1 cellular context compared by ENCODE assay signal in the genomic region with DNA sequence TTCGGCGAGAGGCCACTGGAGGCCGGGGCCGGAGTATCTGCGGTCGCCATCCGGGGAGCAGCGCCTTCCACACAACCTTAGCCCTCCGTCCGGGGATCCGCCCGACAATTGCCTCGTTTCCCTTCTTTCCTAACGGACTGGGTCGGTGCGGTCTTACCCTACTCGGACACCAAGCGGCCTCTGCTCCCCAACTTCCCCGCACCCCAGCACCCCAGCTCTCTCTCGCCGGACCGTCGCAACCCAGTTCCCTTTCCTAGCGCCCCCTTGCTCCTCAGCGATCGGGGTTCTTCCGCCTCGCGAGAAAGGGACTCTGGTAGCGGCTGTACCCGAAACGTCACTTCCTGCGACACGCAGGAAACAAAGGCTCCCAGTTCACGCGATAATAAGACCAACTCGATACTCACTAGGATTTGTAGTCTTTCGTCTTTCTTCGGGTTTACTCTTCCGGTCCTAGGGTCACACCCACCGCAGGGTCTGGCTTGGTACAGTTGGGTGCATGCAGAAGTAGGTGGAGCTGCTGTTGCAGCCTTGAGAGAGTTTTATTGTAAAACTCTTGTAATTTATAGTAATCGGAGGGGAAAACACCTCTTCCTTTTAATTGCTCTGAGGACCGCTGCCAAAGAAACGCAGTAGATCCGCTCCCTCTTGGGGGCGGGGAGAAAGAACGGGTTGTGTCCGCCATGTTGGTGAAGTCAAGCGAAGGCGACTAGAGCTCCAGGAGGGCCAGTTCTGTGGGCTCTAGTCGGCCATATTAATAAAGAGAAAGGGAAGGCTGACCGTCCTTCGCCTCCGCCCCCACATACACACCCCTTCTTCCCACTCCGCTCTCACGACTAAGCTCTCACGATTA.
TF ChIP-seq lines count a peak whose summit lies in the region.

A gene (plus strand): TSS at position 741 of the 850 bp plus-strand sequence. CDS start 209 bp downstream, outside the sequence.
A gene with protein sequence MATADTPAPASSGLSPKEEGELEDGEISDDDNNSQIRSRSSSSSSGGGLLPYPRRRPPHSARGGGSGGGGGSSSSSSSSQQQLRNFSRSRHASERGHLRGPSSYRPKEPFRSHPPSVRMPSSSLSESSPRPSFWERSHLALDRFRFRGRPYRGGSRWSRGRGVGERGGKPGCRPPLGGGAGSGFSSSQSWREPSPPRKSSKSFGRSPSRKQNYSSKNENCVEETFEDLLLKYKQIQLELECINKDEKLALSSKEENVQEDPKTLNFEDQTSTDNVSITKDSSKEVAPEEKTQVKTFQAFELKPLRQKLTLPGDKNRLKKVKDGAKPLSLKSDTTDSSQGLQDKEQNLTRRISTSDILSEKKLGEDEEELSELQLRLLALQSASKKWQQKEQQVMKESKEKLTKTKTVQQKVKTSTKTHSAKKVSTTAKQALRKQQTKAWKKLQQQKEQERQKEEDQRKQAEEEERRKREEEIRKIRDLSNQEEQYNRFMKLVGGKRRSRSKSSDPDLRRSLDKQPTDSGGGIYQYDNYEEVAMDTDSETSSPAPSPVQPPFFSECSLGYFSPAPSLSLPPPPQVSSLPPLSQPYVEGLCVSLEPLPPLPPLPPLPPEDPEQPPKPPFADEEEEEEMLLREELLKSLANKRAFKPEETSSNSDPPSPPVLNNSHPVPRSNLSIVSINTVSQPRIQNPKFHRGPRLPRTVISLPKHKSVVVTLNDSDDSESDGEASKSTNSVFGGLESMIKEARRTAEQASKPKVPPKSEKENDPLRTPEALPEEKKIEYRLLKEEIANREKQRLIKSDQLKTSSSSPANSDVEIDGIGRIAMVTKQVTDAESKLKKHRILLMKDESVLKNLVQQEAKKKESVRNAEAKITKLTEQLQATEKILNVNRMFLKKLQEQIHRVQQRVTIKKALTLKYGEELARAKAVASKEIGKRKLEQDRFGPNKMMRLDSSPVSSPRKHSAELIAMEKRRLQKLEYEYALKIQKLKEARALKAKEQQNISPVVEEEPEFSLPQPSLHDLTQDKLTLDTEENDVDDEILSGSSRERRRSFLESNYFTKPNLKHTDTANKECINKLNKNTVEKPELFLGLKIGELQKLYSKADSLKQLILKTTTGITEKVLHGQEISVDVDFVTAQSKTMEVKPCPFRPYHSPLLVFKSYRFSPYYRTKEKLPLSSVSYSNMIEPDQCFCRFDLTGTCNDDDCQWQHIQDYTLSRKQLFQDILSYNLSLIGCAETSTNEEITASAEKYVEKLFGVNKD (N-terminal part only) (minus strand): TSS at position 288 of the 850 bp plus-strand sequence. CDS start 238 bp downstream, at position 50.

TF ChIP-seq in HepG2, 621 proteins besides CTCF, POLR2A, EP300 and RAD21 (continued from another document):
- TF ChIP-seq, protein P1, sequence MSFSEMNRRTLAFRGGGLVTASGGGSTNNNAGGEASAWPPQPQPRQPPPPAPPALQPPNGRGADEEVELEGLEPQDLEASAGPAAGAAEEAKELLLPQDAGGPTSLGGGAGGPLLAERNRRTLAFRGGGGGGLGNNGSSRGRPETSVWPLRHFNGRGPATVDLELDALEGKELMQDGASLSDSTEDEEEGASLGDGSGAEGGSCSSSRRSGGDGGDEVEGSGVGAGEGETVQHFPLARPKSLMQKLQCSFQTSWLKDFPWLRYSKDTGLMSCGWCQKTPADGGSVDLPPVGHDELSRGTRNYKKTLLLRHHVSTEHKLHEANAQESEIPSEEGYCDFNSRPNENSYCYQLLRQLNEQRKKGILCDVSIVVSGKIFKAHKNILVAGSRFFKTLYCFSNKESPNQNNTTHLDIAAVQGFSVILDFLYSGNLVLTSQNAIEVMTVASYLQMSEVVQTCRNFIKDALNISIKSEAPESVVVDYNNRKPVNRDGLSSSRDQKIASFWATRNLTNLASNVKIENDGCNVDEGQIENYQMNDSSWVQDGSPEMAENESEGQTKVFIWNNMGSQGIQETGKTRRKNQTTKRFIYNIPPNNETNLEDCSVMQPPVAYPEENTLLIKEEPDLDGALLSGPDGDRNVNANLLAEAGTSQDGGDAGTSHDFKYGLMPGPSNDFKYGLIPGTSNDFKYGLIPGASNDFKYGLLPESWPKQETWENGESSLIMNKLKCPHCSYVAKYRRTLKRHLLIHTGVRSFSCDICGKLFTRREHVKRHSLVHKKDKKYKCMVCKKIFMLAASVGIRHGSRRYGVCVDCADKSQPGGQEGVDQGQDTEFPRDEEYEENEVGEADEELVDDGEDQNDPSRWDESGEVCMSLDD (CRISPR knock-in tag; IDR thresholded peaks at IDR 0.05; ENCODE audit: borderline replicate concordance) = peak; percentile 97
- TF ChIP-seq, protein P2, sequence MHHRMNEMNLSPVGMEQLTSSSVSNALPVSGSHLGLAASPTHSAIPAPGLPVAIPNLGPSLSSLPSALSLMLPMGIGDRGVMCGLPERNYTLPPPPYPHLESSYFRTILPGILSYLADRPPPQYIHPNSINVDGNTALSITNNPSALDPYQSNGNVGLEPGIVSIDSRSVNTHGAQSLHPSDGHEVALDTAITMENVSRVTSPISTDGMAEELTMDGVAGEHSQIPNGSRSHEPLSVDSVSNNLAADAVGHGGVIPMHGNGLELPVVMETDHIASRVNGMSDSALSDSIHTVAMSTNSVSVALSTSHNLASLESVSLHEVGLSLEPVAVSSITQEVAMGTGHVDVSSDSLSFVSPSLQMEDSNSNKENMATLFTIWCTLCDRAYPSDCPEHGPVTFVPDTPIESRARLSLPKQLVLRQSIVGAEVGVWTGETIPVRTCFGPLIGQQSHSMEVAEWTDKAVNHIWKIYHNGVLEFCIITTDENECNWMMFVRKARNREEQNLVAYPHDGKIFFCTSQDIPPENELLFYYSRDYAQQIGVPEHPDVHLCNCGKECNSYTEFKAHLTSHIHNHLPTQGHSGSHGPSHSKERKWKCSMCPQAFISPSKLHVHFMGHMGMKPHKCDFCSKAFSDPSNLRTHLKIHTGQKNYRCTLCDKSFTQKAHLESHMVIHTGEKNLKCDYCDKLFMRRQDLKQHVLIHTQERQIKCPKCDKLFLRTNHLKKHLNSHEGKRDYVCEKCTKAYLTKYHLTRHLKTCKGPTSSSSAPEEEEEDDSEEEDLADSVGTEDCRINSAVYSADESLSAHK (CRISPR knock-in tag; IDR thresholded peaks at IDR 0.05; ENCODE audit: borderline replicate concordance) = no peak
- TF ChIP-seq MIER2 (CRISPR knock-in tag; IDR thresholded peaks at IDR 0.05) (no peak), FOXC1 (CRISPR knock-in tag; IDR thresholded peaks at IDR 0.05; ENCODE audit: borderline replicate concordance) (0 out of 2 replicates have a peak, but pooled peaks have one; percentile 5), CHD2 (IDR thresholded peaks at IDR 0.05; ENCODE audit: low read depth, low read length) (peak; percentile 97), ZFP37 (CRISPR knock-in tag; IDR thresholded peaks at IDR 0.05; ENCODE audit: borderline replicate concordance) (no peak; the same call in 1 of the 2 replicates), SP4 (CRISPR knock-in tag; IDR thresholded peaks at IDR 0.05) (no peak), ZNF614 (CRISPR knock-in tag; IDR thresholded peaks at IDR 0.05; ENCODE audit: borderline replicate concordance) (peak; percentile 53), ISX (CRISPR knock-in tag; conservative IDR thresholded peaks at IDR 0.05) (no peak)
